Comparison of ENCODE assay signal across 8 cellular contexts in genomic region chr1:178055093-178055492, GRCh38. TPM values are rescaled to one million over a fixed set of nuclear protein-coding genes. Genes with fewer than 3 reads are reported as not detected.
DNase-seq lines count a peak whose midpoint lies in the region; ATAC-seq and TF ChIP-seq lines count a peak whose summit lies in the region.

No MANE protein-coding gene starts in this region.

- no peak overlapping the region for H2BK5ac ChIP-seq in IMR-90 (ENCODE audit: low read depth, low read length, poor library complexity, severe bottlenecking)

- peak overlapping the region; percentile 54; the same call in 1 of the 2 replicates for H2AK5ac ChIP-seq in IMR-90 (ENCODE audit: low read depth, low read length)

- H3K4me3 ChIP-seq in IMR-90 (ENCODE audit: insufficient read depth, low read depth, low read length) (no peak overlapping the region), WERI-Rb-1 (ENCODE audit: low read depth, low read length) (no peak overlapping the region), right lobe of liver (no peak overlapping the region)

- H3K9me3 Mint-ChIP-seq in CD14-positive monocyte: no peaks in the 10 kb centered on the region
- H3K9me3 Mint-ChIP-seq in activated CD4-positive, alpha-beta memory T cell treated with anti-CD3 and anti-CD28 coated beads, Interleukin-2, amount 10 ng/mL, durations not matched to agents 7 days and 5 days: peaks cover 2% of the 10 kb centered on the region

- H4K91ac ChIP-seq in IMR-90 (ENCODE audit: insufficient read depth, low read depth, low read length): 0 out of 2 replicates have a peak overlapping the region, but pooled peaks have one; percentile 5

- no peaks in the 10 kb centered on the region for H3K79me1 ChIP-seq in IMR-90 (ENCODE audit: low read depth in 1 of 2, low read length in 2 of 2)

- TF ChIP-seq CTCF in CD14-positive monocyte (IDR thresholded peaks at IDR 0.05) (peak; percentile 37), IMR-90 (conservative IDR thresholded peaks at IDR 0.05; ENCODE audit: low read depth, low read length) (no peak), WERI-Rb-1 (IDR thresholded peaks at IDR 0.05; ENCODE audit: low read depth, low read length) (peak; percentile 64), right lobe of liver (IDR thresholded peaks at IDR 0.05) (peak; percentile 24 to 56 (median 47))

- CTCF ChIA-PET in IMR-90 (lab: Yijun Ruan, JAX): interaction anchor here (0.7 to 0.8 kb wide), 2 partner anchors 23 to 228 kb away, joined by 3 read pairs; no protein-coding TSS in a partner anchor
- CTCF ChIA-PET in activated CD4-positive, alpha-beta memory T cell treated with anti-CD3 and anti-CD28 coated beads, Interleukin-2, amount 10 ng/mL, durations not matched to agents 7 days and 5 days (lab: Charles Lee): no interaction called here

- no peaks in the 10 kb centered on the region for H3K36me3 Mint-ChIP-seq in CD14-positive monocyte
- H3K36me3 Mint-ChIP-seq in activated CD4-positive, alpha-beta memory T cell treated with anti-CD3 and anti-CD28 coated beads, Interleukin-2, amount 10 ng/mL, durations not matched to agents 7 days and 5 days (ENCODE audit: low read depth): no peaks in the 10 kb centered on the region

- H2BK15ac ChIP-seq in IMR-90 (ENCODE audit: low read depth, low read length): no peak overlapping the region

- no peak for TF ChIP-seq POLR2A in IMR-90 (IDR thresholded peaks at IDR 0.05; ENCODE audit: low read depth, low read length)
- TF ChIP-seq POLR2A in right lobe of liver (IDR thresholded peaks at IDR 0.05): no peak

- peak overlapping the region; percentile 34 to 71 for H3K4me3 Mint-ChIP-seq in CD14-positive monocyte
- no peak overlapping the region for H3K4me3 Mint-ChIP-seq in activated CD4-positive, alpha-beta memory T cell treated with anti-CD3 and anti-CD28 coated beads, Interleukin-2, amount 10 ng/mL, durations not matched to agents 7 days and 5 days

- H3K9me3 ChIP-seq in IMR-90 (ENCODE audit: control insufficient read depth, insufficient read depth, low read length) (no peaks in the 10 kb centered on the region), WERI-Rb-1 (ENCODE audit: severe bottlenecking) (no peaks in the 10 kb centered on the region), right lobe of liver (no peaks in the 10 kb centered on the region)

- peaks cover 0 to 3% (median 1%) of the 10 kb centered on the region in 3 donors for H3K27me3 Mint-ChIP-seq in CD14-positive monocyte (ENCODE audit: low read depth in 3 of 3)
- H3K27me3 Mint-ChIP-seq in activated CD4-positive, alpha-beta memory T cell treated with anti-CD3 and anti-CD28 coated beads, Interleukin-2, amount 10 ng/mL, durations not matched to agents 7 days and 5 days: no peaks in the 10 kb centered on the region

- in situ Hi-C loops in IMR-90 (cut with MboI; ENCODE audit: low sequenced_read_pairs): no loop called here

- H3K27me3 ChIP-seq in IMR-90 (ENCODE audit: control insufficient read depth, insufficient read depth, low read length) (no peaks in the 10 kb centered on the region), WERI-Rb-1 (ENCODE audit: insufficient read depth, low read depth, severe bottlenecking) (no peaks in the 10 kb centered on the region), right lobe of liver (no peaks in the 10 kb centered on the region)

- H2BK20ac ChIP-seq in IMR-90 (ENCODE audit: low read depth, low read length): peak overlapping the region; percentile 14; the same call in 1 of the 2 replicates

- no peak overlapping the region for H3K9ac ChIP-seq in IMR-90 (ENCODE audit: low read depth, low read length)

- no peak for TF ChIP-seq RAD21 in IMR-90 (IDR thresholded peaks at IDR 0.05; ENCODE audit: low read length)

- no peak overlapping the region for H3K56ac ChIP-seq in IMR-90 (ENCODE audit: extremely low read depth, insufficient read depth, low read length)

- H3K4me1 ChIP-seq in IMR-90 (ENCODE audit: control insufficient read depth, insufficient read depth, low read length) (peaks cover 13% of the 10 kb centered on the region), right lobe of liver (peaks cover 0 to 24% (median 6%) of the 10 kb centered on the region in 4 donors)

- H4K20me1 ChIP-seq in IMR-90 (ENCODE audit: insufficient read depth, low read length): no peaks in the 10 kb centered on the region

- H4K5ac ChIP-seq in IMR-90 (ENCODE audit: low read depth, low read length): peak overlapping the region; percentile 67; the same call in 1 of the 2 replicates

- peak overlapping the region; percentile 33; the same call in 1 of the 2 replicates for H3K4ac ChIP-seq in IMR-90 (ENCODE audit: low read depth, low read length)

- H2AFZ ChIP-seq in IMR-90 (replicated peaks; ENCODE audit: low read length, poor library complexity): peak overlapping the region; percentile 60

- H3K36me3 ChIP-seq in IMR-90 (ENCODE audit: control insufficient read depth, insufficient read depth, low read length) (no peaks in the 10 kb centered on the region), WERI-Rb-1 (no peaks in the 10 kb centered on the region), right lobe of liver (no peaks in the 10 kb centered on the region)

- ATAC-seq in IMR-90 (ENCODE audit: low read depth) (no peak), right lobe of liver (peak; percentile 52 to 71 (median 58))

- peak overlapping the region in 6 of 7 donors; percentile 5 to 94 (median 31) for H3K27ac Mint-ChIP-seq in CD14-positive monocyte
- no peak overlapping the region for H3K27ac Mint-ChIP-seq in activated CD4-positive, alpha-beta memory T cell treated with anti-CD3 and anti-CD28 coated beads, Interleukin-2, amount 10 ng/mL, durations not matched to agents 7 days and 5 days

- H3K14ac ChIP-seq in IMR-90 (replicated peaks; ENCODE audit: low read depth, low read length): peak overlapping the region; percentile 37; the same call in 1 of the 2 replicates

- no peak overlapping the region for H3K4me2 ChIP-seq in IMR-90 (ENCODE audit: low read depth, low read length)

- DNase-seq in CD14-positive monocyte (ENCODE audit: low spot score) (no peak), IMR-90 (no peak), WERI-Rb-1 (peak; percentile 46), right lobe of liver (peak; percentile 49 to 61 (median 54)), NCI-H1105 treated with DMSO at 0.1 percent for 48 hours (lab: John Stamatoyannopoulos, UW) (no peak), NCI-H510A (lab: John Stamatoyannopoulos, UW) (no peak)
- no peak for DNase-seq in stimulated activated CD8-positive, alpha-beta memory T cell treated with anti-CD3 and anti-CD28 coated beads, Interleukin-4, amount 100 ng/mL, for 48 hours
- no peak for DNase-seq in activated CD4-positive, alpha-beta memory T cell treated with anti-CD3 and anti-CD28 coated beads, Interleukin-2, amount 10 ng/mL, durations not matched to agents 7 days and 5 days

- dilution Hi-C loops in IMR-90 (cut with HindIII; ENCODE audit: low sequenced_read_pairs, unreplicated experiment): no loop called here

- peaks cover 17% of the 10 kb centered on the region for H3K9me1 ChIP-seq in IMR-90 (ENCODE audit: insufficient read depth, low read length)

- POLR2A ChIA-PET in IMR-90 (lab: Charles Lee; ENCODE audit: unreplicated experiment): no interaction called here
- POLR2A ChIA-PET in activated CD4-positive, alpha-beta memory T cell treated with anti-CD3 and anti-CD28 coated beads, Interleukin-2, amount 10 ng/mL, durations not matched to agents 7 days and 5 days (lab: Charles Lee): no interaction called here

- peak overlapping the region in 1 of 2 experiments; percentile 46; a peak in 2 of 4 replicates for H4K8ac ChIP-seq in IMR-90 (ENCODE audit: low read depth in 2 of 2, low read length in 2 of 2)

- peak overlapping the region; percentile 24; the same call in 1 of the 2 replicates for H3K23ac ChIP-seq in IMR-90 (ENCODE audit: low read depth, low read length)

- intact Hi-C loops in CD14-positive monocyte (cut with micrococcal nuclease): no loop called here
- intact Hi-C loops in IMR-90 (cut with micrococcal nuclease): loop anchor here (5.0 kb wide), 1 partner anchor 37 kb away; the partner anchor contains the start of gene RASAL2
- intact Hi-C loops in right lobe of liver (cut with DNase I): no loop called here

- H3K27ac ChIP-seq in IMR-90 (ENCODE audit: insufficient read depth, low read length): no peak overlapping the region
- no peak overlapping the region for H3K27ac ChIP-seq in WERI-Rb-1
- H3K27ac ChIP-seq in right lobe of liver: no peak overlapping the region

- H3K18ac ChIP-seq in IMR-90 (ENCODE audit: low read depth, low read length): no peak overlapping the region

- H2AK9ac ChIP-seq in IMR-90 (replicated peaks; ENCODE audit: low read depth, low read length, poor library complexity): peak overlapping the region; percentile 19

- peaks cover 26% of the 10 kb centered on the region for H3K4me1 Mint-ChIP-seq in CD14-positive monocyte
- no peaks in the 10 kb centered on the region for H3K4me1 Mint-ChIP-seq in activated CD4-positive, alpha-beta memory T cell treated with anti-CD3 and anti-CD28 coated beads, Interleukin-2, amount 10 ng/mL, durations not matched to agents 7 days and 5 days

- H2BK120ac ChIP-seq in IMR-90 (ENCODE audit: low read depth, low read length): peak overlapping the region; percentile 14; the same call in 1 of the 2 replicates

- whole genome bisulfite sequencing in IMR-90 (ENCODE audit: extremely low coverage in 2 of 2, insufficient read length in 1 of 2), 2 experiments: 53% methylated on average over 5 of the region's 5 CpGs; no CpG with 5 or more reads in 1 of the 2 experiments
- 7% methylated on average over 3 of the region's 5 CpGs for WGBS in right lobe of liver (ENCODE audit: insufficient coverage, low coverage, low lambda C conversion rate, missing lambda C conversion rate)

- BruUV-seq in IMR-90 (replicated peaks; lab: Mats Ljungman, UMichigan): no TSS peak

TF ChIP-seq in IMR-90, 13 proteins besides CTCF, POLR2A, EP300 and RAD21:
- TF ChIP-seq MAZ (IDR thresholded peaks at IDR 0.05; ENCODE audit: borderline replicate concordance, low read depth, low read length) (no peak), MXI1 (IDR thresholded peaks at IDR 0.05; ENCODE audit: borderline replicate concordance, low read depth, low read length) (no peak), SMC3 (IDR thresholded peaks at IDR 0.05; ENCODE audit: low read depth, low read length) (0 out of 2 replicates have a peak, but pooled peaks have one; percentile 4)

RNA-seq across cellular contexts. Expression of gene RASAL2, which starts 38.8 kb away (rescaled TPM):
- polyA plus RNA-seq in CD14-positive monocyte: under 1 TPM; 0.15 to 0.63 TPM
- 19.2 and 20.6 TPM in 2 replicates for total RNA-seq in IMR-90 (2012; rRNA removed)
- polyA plus RNA-seq in IMR-90 (2012; rRNA removed): 12.9 and 13.1 TPM in 2 replicates
- 5.1 TPM in 2 replicates for polyA plus RNA-seq in IMR-90 (2012; cell fraction: cytosol; rRNA removed)
- polyA plus RNA-seq in IMR-90 (2012; cell fraction: nucleus; rRNA removed; ENCODE audit: low replicate concordance): 26.8 and 71.5 TPM in 2 replicates
- 1 to 10 TPM; 3.6 to 6.0 (median 5.2) TPM for total RNA-seq in right lobe of liver
- total RNA-seq in activated CD4-positive, alpha-beta memory T cell treated with anti-CD3 and anti-CD28 coated beads, Interleukin-2, amount 10 ng/mL, durations not matched to agents 7 days and 5 days: not detected

Comparison
In these comparisons a context has a peak if more than half of its experiments do, and no peak if none do; other contexts are left out.
1. DNase-seq: peak in WERI-Rb-1 (single experiment) and right lobe of liver (3 of 3); none in CD14-positive monocyte (single experiment), IMR-90 (single experiment), NCI-H1105 treated with DMSO at 0.1 percent for 48 hours (single experiment), stimulated activated CD8-positive, alpha-beta memory T cell treated with anti-CD3 and anti-CD28 coated beads, Interleukin-4, amount 100 ng/mL, for 48 hours (single experiment), NCI-H510A (single experiment) and activated CD4-positive, alpha-beta memory T cell treated with anti-CD3 and anti-CD28 coated beads, Interleukin-2, amount 10 ng/mL, durations not matched to agents 7 days and 5 days (single experiment).
2. RNA of gene RASAL2, which starts 38.8 kb away (total RNA-seq): 19.2 to 20.6 TPM in IMR-90 and 3.6 to 6.0 TPM in right lobe of liver; not detected in activated CD4-positive, alpha-beta memory T cell treated with anti-CD3 and anti-CD28 coated beads, Interleukin-2, amount 10 ng/mL, durations not matched to agents 7 days and 5 days; every median in the first group is over 4 times any median in the second.